Comparison of ENCODE assay signal across 15 cellular contexts in the genomic region with DNA sequence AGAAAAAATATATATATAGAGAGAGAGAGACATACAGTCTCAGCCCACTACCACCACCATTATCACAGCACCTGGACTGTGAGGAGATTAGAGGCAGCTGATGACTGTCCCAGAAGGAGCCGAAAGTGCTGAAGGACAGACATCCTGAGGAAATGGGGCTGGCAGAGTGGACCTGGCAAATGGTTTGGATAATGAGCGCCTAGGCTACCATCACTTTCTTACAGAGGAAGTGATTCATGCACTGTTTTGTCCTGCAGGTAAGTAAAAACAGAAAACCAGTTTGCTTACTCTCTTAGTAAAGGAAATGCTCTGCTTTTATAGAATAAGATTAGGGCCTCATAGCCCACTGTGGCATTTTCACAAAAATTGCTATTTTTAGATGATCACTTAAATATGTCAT.
"Had no signal": no experiment of that assay in that cellular context is flagged by ENCODE, and none has a peak within 500 bp of the region (broad histone marks: within the 10 kb centered on the region; RNA-seq: fewer than 3 reads in every experiment).

No MANE protein-coding gene starts in this region.

- H3K27ac Mint-ChIP-seq: activated CD4-positive, alpha-beta memory T cell treated with anti-CD3 and anti-CD28 coated beads for 36 hours; activated CD8-positive, alpha-beta memory T cell treated with anti-CD3 and anti-CD28 coated beads, Interleukin-2, amount 10 ng/mL, durations not matched to agents 7 days and 5 days; nephron; stimulated activated naive CD8-positive, alpha-beta T cell treated with anti-CD3 and anti-CD28 coated beads, Interleukin-15, Interleukin-2, amounts not matched to agents 100 ng/mL and 50 ng/mL, for 24 hours had no signal

- ATAC-seq: activated CD8-positive, alpha-beta memory T cell treated with anti-CD3 and anti-CD28 coated beads, Interleukin-2, amount 10 ng/mL, durations not matched to agents 7 days and 5 days; upper lobe of right lung had no signal

- H3K4me1 ChIP-seq: prostate gland, upper lobe of right lung had no signal

- DNase-seq: activated CD4-positive, alpha-beta memory T cell treated with anti-CD3 and anti-CD28 coated beads for 36 hours; activated CD8-positive, alpha-beta memory T cell treated with anti-CD3 and anti-CD28 coated beads, Interleukin-2, amount 10 ng/mL, durations not matched to agents 7 days and 5 days; activated naive CD4-positive, alpha-beta T cell treated with anti-CD3 and anti-CD28 coated beads, Interleukin-2, amount 50 U/mL, for 16 hours; activated T-cell treated with anti-CD3 and anti-CD28 coated beads, Interleukin-2, amount 50 U/mL, for 1 hour; caudate nucleus; effector CD4-positive, alpha-beta T cell; kidney; occipital lobe; right lobe of liver; upper lobe of right lung; WERI-Rb-1 had no signal

- H3K36me3 Mint-ChIP-seq: activated CD4-positive, alpha-beta memory T cell treated with anti-CD3 and anti-CD28 coated beads for 36 hours; activated CD8-positive, alpha-beta memory T cell treated with anti-CD3 and anti-CD28 coated beads, Interleukin-2, amount 10 ng/mL, durations not matched to agents 7 days and 5 days had no signal

- H3K4me3 ChIP-seq: prostate gland, right lobe of liver, upper lobe of right lung had no signal

- H3K27me3 ChIP-seq: right lobe of liver, upper lobe of right lung had no signal

- H3K4me1 Mint-ChIP-seq: activated CD8-positive, alpha-beta memory T cell treated with anti-CD3 and anti-CD28 coated beads, Interleukin-2, amount 10 ng/mL, durations not matched to agents 7 days and 5 days; nephron had no signal

- H3K36me3 ChIP-seq: prostate gland, right lobe of liver, WERI-Rb-1 had no signal

- H3K4me3 Mint-ChIP-seq: activated CD4-positive, alpha-beta memory T cell treated with anti-CD3 and anti-CD28 coated beads for 36 hours; activated CD8-positive, alpha-beta memory T cell treated with anti-CD3 and anti-CD28 coated beads, Interleukin-2, amount 10 ng/mL, durations not matched to agents 7 days and 5 days; nephron; stimulated activated naive CD8-positive, alpha-beta T cell treated with anti-CD3 and anti-CD28 coated beads, Interleukin-15, Interleukin-2, amounts not matched to agents 100 ng/mL and 50 ng/mL, for 24 hours had no signal

- H3K9me3 Mint-ChIP-seq: activated CD4-positive, alpha-beta memory T cell treated with anti-CD3 and anti-CD28 coated beads for 36 hours; nephron; stimulated activated naive CD8-positive, alpha-beta T cell treated with anti-CD3 and anti-CD28 coated beads, Interleukin-15, Interleukin-2, amounts not matched to agents 100 ng/mL and 50 ng/mL, for 24 hours had no signal

- H3K27ac ChIP-seq: prostate gland, right lobe of liver, upper lobe of right lung, WERI-Rb-1 had no signal

- FAIRE-seq: colon, kidney had no signal

- H3K9me3 ChIP-seq: prostate gland, right lobe of liver, upper lobe of right lung had no signal

- H3K27me3 Mint-ChIP-seq: activated CD8-positive, alpha-beta memory T cell treated with anti-CD3 and anti-CD28 coated beads, Interleukin-2, amount 10 ng/mL, durations not matched to agents 7 days and 5 days; stimulated activated naive CD8-positive, alpha-beta T cell treated with anti-CD3 and anti-CD28 coated beads, Interleukin-15, Interleukin-2, amounts not matched to agents 100 ng/mL and 50 ng/mL, for 24 hours had no signal
